In genomic region chr19:34332027-34332786, GRCh38 we compare ENCODE assay signal across 22 cellular contexts. TPM values are rescaled to one million over a fixed set of nuclear protein-coding genes. Genes with fewer than 3 reads are reported as not detected.
DNase-seq lines count a peak whose midpoint lies in the region; ATAC-seq, FAIRE-seq and TF ChIP-seq lines count a peak whose summit lies in the region.
"Had no signal": no experiment of that assay in that cellular context is flagged by ENCODE, and none has a peak within 500 bp of the region (broad histone marks: within the 10 kb centered on the region; RNA-seq: fewer than 3 reads in every experiment).

No MANE protein-coding gene starts in this region.

- H3K9me3 Mint-ChIP-seq in activated T-cell treated with anti-CD3 and anti-CD28 coated beads, Interleukin-2, amount 50 U/mL, for 72 hours: no peaks in the 10 kb centered on the region
- H3K9me3 Mint-ChIP-seq in activated T-cell treated with anti-CD3 and anti-CD28 coated beads, Interleukin-2, amount 50 U/mL, for 4 hours: no peaks in the 10 kb centered on the region
- H3K9me3 Mint-ChIP-seq: CD4-positive, alpha-beta T cell; natural killer cell; stimulated activated naive CD8-positive, alpha-beta T cell treated with anti-CD3 and anti-CD28 coated beads, Interleukin-15, Interleukin-2, amounts not matched to agents 100 ng/mL and 50 ng/mL, for 24 hours; T-helper 2 cell treated with Interferon-gamma antibody and Interleukin-4, amounts not matched to agents 5 μg/mL and 100 μg/mL, for 36 hours had no signal

- no peak for ATAC-seq in activated T-cell treated with anti-CD3 and anti-CD28 coated beads, Interleukin-2, amount 50 U/mL, for 72 hours (replicated peaks in 1 of 2)
- ATAC-seq in activated T-cell treated with anti-CD3 and anti-CD28 coated beads, Interleukin-2, amount 50 U/mL, for 4 hours: no peak
- ATAC-seq in lower lobe of right lung (no peak), left lobe of liver (no peak)
- ATAC-seq: natural killer cell had no signal

- H3K4me3 Mint-ChIP-seq in activated T-cell treated with anti-CD3 and anti-CD28 coated beads, Interleukin-2, amount 50 U/mL, for 72 hours: no peak overlapping the region
- H3K4me3 Mint-ChIP-seq in activated T-cell treated with anti-CD3 and anti-CD28 coated beads, Interleukin-2, amount 50 U/mL, for 4 hours: no peak overlapping the region
- H3K4me3 Mint-ChIP-seq: CD4-positive, alpha-beta T cell; natural killer cell; stimulated activated naive CD8-positive, alpha-beta T cell treated with anti-CD3 and anti-CD28 coated beads, Interleukin-15, Interleukin-2, amounts not matched to agents 100 ng/mL and 50 ng/mL, for 24 hours; T-helper 2 cell treated with Interferon-gamma antibody and Interleukin-4, amounts not matched to agents 5 μg/mL and 100 μg/mL, for 36 hours had no signal

- peaks cover 3 to 4% of the 10 kb centered on the region in 2 donors for H3K36me3 Mint-ChIP-seq in activated T-cell treated with anti-CD3 and anti-CD28 coated beads, Interleukin-2, amount 50 U/mL, for 72 hours (ENCODE audit: insufficient read depth in 2 of 2)
- H3K36me3 Mint-ChIP-seq in activated T-cell treated with anti-CD3 and anti-CD28 coated beads, Interleukin-2, amount 50 U/mL, for 4 hours (ENCODE audit: insufficient read depth): peaks cover 28% of the 10 kb centered on the region

- peak overlapping the region; percentile 46 for H3K27ac Mint-ChIP-seq in activated T-cell treated with anti-CD3 and anti-CD28 coated beads, Interleukin-2, amount 50 U/mL, for 72 hours
- H3K27ac Mint-ChIP-seq: CD4-positive, alpha-beta T cell; natural killer cell; stimulated activated naive CD8-positive, alpha-beta T cell treated with anti-CD3 and anti-CD28 coated beads, Interleukin-15, Interleukin-2, amounts not matched to agents 100 ng/mL and 50 ng/mL, for 24 hours; T-helper 2 cell treated with Interferon-gamma antibody and Interleukin-4, amounts not matched to agents 5 μg/mL and 100 μg/mL, for 36 hours had no signal

- FAIRE-seq in HTR-8/SVneo (lab: Jason Lieb, UNC): no peak
- FAIRE-seq: endometrium, H1 had no signal

- H3K27me3 ChIP-seq in lower lobe of right lung (ENCODE audit: low read depth): no peaks in the 10 kb centered on the region
- H3K27me3 ChIP-seq in thymus (ENCODE audit: control insufficient read depth, insufficient read depth): no peaks in the 10 kb centered on the region
- H3K27me3 ChIP-seq: colonic mucosa, tibial nerve had no signal

- H3K9me3 ChIP-seq in lower lobe of right lung (no peaks in the 10 kb centered on the region), thymus (ENCODE audit: control insufficient read depth) (no peaks in the 10 kb centered on the region)
- H3K9me3 ChIP-seq: colonic mucosa, tibial nerve had no signal

- intact Hi-C loops in lower lobe of right lung (cut with DNase I): no loop called here

- 88% methylated on average over 5 of the region's 5 CpGs for WGBS in thymus

- H3K4me1 Mint-ChIP-seq in activated T-cell treated with anti-CD3 and anti-CD28 coated beads, Interleukin-2, amount 50 U/mL, for 72 hours (ENCODE audit: low read depth): peaks cover 8% of the 10 kb centered on the region
- H3K4me1 Mint-ChIP-seq in activated T-cell treated with anti-CD3 and anti-CD28 coated beads, Interleukin-2, amount 50 U/mL, for 4 hours (ENCODE audit: low read depth): peaks cover 8% of the 10 kb centered on the region

- no peaks in the 10 kb centered on the region for H3K27me3 Mint-ChIP-seq in activated T-cell treated with anti-CD3 and anti-CD28 coated beads, Interleukin-2, amount 50 U/mL, for 72 hours (ENCODE audit: low read depth)
- no peaks in the 10 kb centered on the region for H3K27me3 Mint-ChIP-seq in activated T-cell treated with anti-CD3 and anti-CD28 coated beads, Interleukin-2, amount 50 U/mL, for 4 hours (ENCODE audit: low read depth)
- H3K27me3 Mint-ChIP-seq: CD4-positive, alpha-beta T cell; stimulated activated naive CD8-positive, alpha-beta T cell treated with anti-CD3 and anti-CD28 coated beads, Interleukin-15, Interleukin-2, amounts not matched to agents 100 ng/mL and 50 ng/mL, for 24 hours had no signal

- H3K4me1 ChIP-seq in lower lobe of right lung: peaks cover 18% of the 10 kb centered on the region
- H3K4me1 ChIP-seq in thymus (ENCODE audit: control insufficient read depth, insufficient read depth, low read length): no peaks in the 10 kb centered on the region
- H3K4me1 ChIP-seq: colonic mucosa had no signal

- no peak for DNase-seq in activated T-cell treated with anti-CD3 and anti-CD28 coated beads, Interleukin-2, amount 50 U/mL, for 72 hours
- DNase-seq in activated T-cell treated with anti-CD3 and anti-CD28 coated beads, Interleukin-2, amount 50 U/mL, for 4 hours: no peak
- DNase-seq in M059J (ENCODE audit: low read depth): peak; percentile 11
- no peak for DNase-seq in lower lobe of right lung
- no peak for DNase-seq in anterior cingulate cortex (lab: John Stamatoyannopoulos, UW)
- DNase-seq in HTR-8/SVneo (ENCODE audit: insufficient read length, low spot score): no peak
- no peak for DNase-seq in left lobe of liver (ENCODE audit: low spot score)
- DNase-seq: CD4-positive, alpha-beta T cell; colonic mucosa; DMS153; GDM1; KG1; kidney glomerular epithelial cell; midbrain; natural killer cell; NCI-H1417 treated with DMSO at 0.1 percent for 48 hours had no signal

- no peak for TF ChIP-seq CTCF in lower lobe of right lung (IDR thresholded peaks at IDR 0.05)

- no peak overlapping the region for H3K4me3 ChIP-seq in lower lobe of right lung
- H3K4me3 ChIP-seq in thymus (ENCODE audit: low read length): no peak overlapping the region
- H3K4me3 ChIP-seq: colonic mucosa, tibial nerve had no signal

- H3K27ac ChIP-seq in lower lobe of right lung (peak overlapping the region; percentile 11), thymus (ENCODE audit: low read depth) (peak overlapping the region; percentile 31)
- H3K27ac ChIP-seq: colonic mucosa had no signal

- peaks cover 84% of the 10 kb centered on the region for H3K36me3 ChIP-seq in lower lobe of right lung
- peaks cover 36% of the 10 kb centered on the region for H3K36me3 ChIP-seq in thymus (ENCODE audit: control insufficient read depth, insufficient read depth)

RNA-seq across cellular contexts. Expression of gene GPI, which starts 32.8 kb away (rescaled TPM):
- total RNA-seq in activated T-cell treated with anti-CD3 and anti-CD28 coated beads, Interleukin-2, amount 50 U/mL, for 72 hours: 100 to 1,000 TPM; 240 to 282 TPM
- 100 to 1,000 TPM; 383 to 449 (median 421) TPM for total RNA-seq in activated T-cell treated with anti-CD3 and anti-CD28 coated beads, Interleukin-2, amount 50 U/mL, for 4 hours
- total RNA-seq in M059J (2014; rRNA removed; shearing (Covaris generic)): 175 and 224 TPM in 2 replicates
- 136 TPM for total RNA-seq in lower lobe of right lung
- 90.1 TPM for polyA plus RNA-seq in thymus
- total RNA-seq in left lobe of liver: 194 TPM
